11 cellular contexts compared by ENCODE assay signal in genomic region chr12:32568241-32568640, GRCh38.
A peak's percentile ranks its signal among the peaks of the same experiment; 100 is the strongest.
DNase-seq lines count a peak whose midpoint lies in the region; ATAC-seq, FAIRE-seq and TF ChIP-seq lines count a peak whose summit lies in the region.
"Had no signal": no experiment of that assay in that cellular context is flagged by ENCODE, and none has a peak within 500 bp of the region (broad histone marks: within the 10 kb centered on the region; RNA-seq: fewer than 3 reads in every experiment).

No MANE protein-coding gene starts in this region.

- H3K9me2 ChIP-seq in MM.1S (replicated peaks; ENCODE audit: insufficient read depth, low read length): no peaks in the 10 kb centered on the region

- no peak overlapping the region for H3K14ac ChIP-seq in trophoblast cell (ENCODE audit: low read length)

- H4K91ac ChIP-seq in trophoblast cell (ENCODE audit: low read depth, low read length): no peak overlapping the region

- H3K18ac ChIP-seq in trophoblast cell (ENCODE audit: low read length): no peak overlapping the region

- no peak overlapping the region for H2BK120ac ChIP-seq in trophoblast cell (ENCODE audit: insufficient read depth, low read length, poor library complexity)

- H3K27ac ChIP-seq in trophoblast cell (ENCODE audit: low read depth, low read length): no peak overlapping the region
- H3K27ac ChIP-seq in MM.1S (ENCODE audit: low read length): no peak overlapping the region

- H3K4me3 ChIP-seq in fibroblast of mammary gland (ENCODE audit: control insufficient read depth, low read depth, low read length) (no peak overlapping the region), trophoblast cell (ENCODE audit: low read depth, low read length) (no peak overlapping the region), MM.1S (ENCODE audit: low read length) (no peak overlapping the region)

- H3K27me3 ChIP-seq in trophoblast cell (ENCODE audit: insufficient read depth, low read length): no peaks in the 10 kb centered on the region
- H3K27me3 ChIP-seq in MM.1S (replicated peaks; ENCODE audit: insufficient read depth, low read length): no peaks in the 10 kb centered on the region

- no peak overlapping the region for H2BK5ac ChIP-seq in trophoblast cell (ENCODE audit: low read depth, low read length, poor library complexity)

- no peak overlapping the region for H2AK5ac ChIP-seq in trophoblast cell (ENCODE audit: low read length)

- H3K4me1 ChIP-seq in trophoblast cell (ENCODE audit: control insufficient read depth in 1 of 2, insufficient read depth in 2 of 2, low read length in 2 of 2) (peaks cover 12 to 15% of the 10 kb centered on the region in 2 experiments), MM.1S (ENCODE audit: low read length) (no peaks in the 10 kb centered on the region)

- no peaks in the 10 kb centered on the region for H3F3A ChIP-seq in MM.1S (ENCODE audit: insufficient read depth, low read length)

- H2AFZ ChIP-seq in trophoblast cell (ENCODE audit: insufficient read depth, low read length, poor library complexity) (no peak overlapping the region), MM.1S (ENCODE audit: low read length) (no peak overlapping the region)

- H3K4me2 ChIP-seq in trophoblast cell (ENCODE audit: low read length): no peak overlapping the region
- H3K4me2 ChIP-seq in MM.1S (ENCODE audit: low read depth, low read length): no peak overlapping the region

- no peak overlapping the region for H3K4ac ChIP-seq in trophoblast cell (ENCODE audit: low read depth, low read length)

- H3K79me2 ChIP-seq in trophoblast cell (ENCODE audit: control insufficient read depth, insufficient read depth, low read length, poor library complexity) (no peaks in the 10 kb centered on the region), MM.1S (ENCODE audit: low read length) (peaks cover 93% of the 10 kb centered on the region)

- H3K36me3 ChIP-seq in trophoblast cell (ENCODE audit: control insufficient read depth in 1 of 2, insufficient read depth in 2 of 2, low read length in 2 of 2): no peaks in the 10 kb centered on the region
- H3K36me3 ChIP-seq in MM.1S (replicated peaks; ENCODE audit: insufficient read depth, low read length): peaks cover 8% of the 10 kb centered on the region; the same call in 1 of the 2 replicates

- H4K12ac ChIP-seq in trophoblast cell (ENCODE audit: low read depth, low read length): no peak overlapping the region

- H2BK12ac ChIP-seq in trophoblast cell (ENCODE audit: low read length): no peak overlapping the region

- WGBS in trophoblast cell (ENCODE audit: extremely low coverage, insufficient coverage, insufficient read length): no CpG with 5 or more reads among the region's 1 CpG

- no peak overlapping the region for H3K9ac ChIP-seq in trophoblast cell (ENCODE audit: low read length)
- H3K9ac ChIP-seq in MM.1S (ENCODE audit: low read length): no peak overlapping the region

- H4K20me1 ChIP-seq in MM.1S (ENCODE audit: insufficient read depth, low read length): no peaks in the 10 kb centered on the region

- no peak overlapping the region for H4K8ac ChIP-seq in trophoblast cell (ENCODE audit: low read depth, low read length)

- no peak overlapping the region for H3K23ac ChIP-seq in trophoblast cell (ENCODE audit: low read length)

- ATAC-seq in HG03354 (IDR thresholded peaks at IDR 0.05; ENCODE audit: poor library complexity, severe bottlenecking, unreplicated experiment): no peak
- ATAC-seq: natural killer cell treated with Interleukin-12 subunit alpha and Interleukin-12 subunit beta and Interleukin-15 and Interleukin-18, amount 100 ng/mL, for 72 hours; stimulated activated effector memory CD8-positive, alpha-beta T cell treated with anti-CD3 and anti-CD28 coated beads, Interleukin-12 subunit alpha, Interleukin-12 subunit beta, amount 100 ng/mL, for 72 hours had no signal

- no peaks in the 10 kb centered on the region for H3K9me3 ChIP-seq in trophoblast cell (ENCODE audit: insufficient read depth, low read depth, low read length)
- no peaks in the 10 kb centered on the region for H3K9me3 ChIP-seq in MM.1S (replicated peaks; ENCODE audit: insufficient read depth, low read length)

- peaks cover 4% of the 10 kb centered on the region for H3K79me1 ChIP-seq in trophoblast cell (ENCODE audit: low read length)

- FAIRE-seq in G401.6 (lab: Jason Lieb, UNC): peak; percentile 80

- peak; percentile 81 for DNase-seq in RPMI7951 (ENCODE audit: low read depth)
- peak; percentile 86 for DNase-seq in fibroblast of mammary gland (ENCODE audit: low read depth)
- peak; percentile 58 to 92 for DNase-seq in trophoblast cell
- DNase-seq in HT-29 (ENCODE audit: low spot score): no peak
- DNase-seq in germinal center (ENCODE audit: low spot score): no peak
- DNase-seq in MM.1S: no peak
- DNase-seq: NCI-H1092 treated with DMSO at 0.1 percent for 48 hours had no signal

- TF ChIP-seq CTCF in fibroblast of mammary gland (conservative IDR thresholded peaks at IDR 0.05; ENCODE audit: control insufficient read depth, insufficient read depth, low read depth, low read length): no peak
- no peak for TF ChIP-seq CTCF in MM.1S (IDR thresholded peaks at IDR 0.05; ENCODE audit: low read length)

Comparison
In these comparisons a context has a peak if more than half of its experiments do, and no peak if none do; other contexts are left out.
1. DNase-seq: peak in RPMI7951 (single experiment), fibroblast of mammary gland (single experiment) and trophoblast cell (2 of 2); none in HT-29 (single experiment), germinal center (single experiment) and MM.1S (single experiment).